Comparison of ENCODE assay signal across 10 cellular contexts in the genomic region with DNA sequence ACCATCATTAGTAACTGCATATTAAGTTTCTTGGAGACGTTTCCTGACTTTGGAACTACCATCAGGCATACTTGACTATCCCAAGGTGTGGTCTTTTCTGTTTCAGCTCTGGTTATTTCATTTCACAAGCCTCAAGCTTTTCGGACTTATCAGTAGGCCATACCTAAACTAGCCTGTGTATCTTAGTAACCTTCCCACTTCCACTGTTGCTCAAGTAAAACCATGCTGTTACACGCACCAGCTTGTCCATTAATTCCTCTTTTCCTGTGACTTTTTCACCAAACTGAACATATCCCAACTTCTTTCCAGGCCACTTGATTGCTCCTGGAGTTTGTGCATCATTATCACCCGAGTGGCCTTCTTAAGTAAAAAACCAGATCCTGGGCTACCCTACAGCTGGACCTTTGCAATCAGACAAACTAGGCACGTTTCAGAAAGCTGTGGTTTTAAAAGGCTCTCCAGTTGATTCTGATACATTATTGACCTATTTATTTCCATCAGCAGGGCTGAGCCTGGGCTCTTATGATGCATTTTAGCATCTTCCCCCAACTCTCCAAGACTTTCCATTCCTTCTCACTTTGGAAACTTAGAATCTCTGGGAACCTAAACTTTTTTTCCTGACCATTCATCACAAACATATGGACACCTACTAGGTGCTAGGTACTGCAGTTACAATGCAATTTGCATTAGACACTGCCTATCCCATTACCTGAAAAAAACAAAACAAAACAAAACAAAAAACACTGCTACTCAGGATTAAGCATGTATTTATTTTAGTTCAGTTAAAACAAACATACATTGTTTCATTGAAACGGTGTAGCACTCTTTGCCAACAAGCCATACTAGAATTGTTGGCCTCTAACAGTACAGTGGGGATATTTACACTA. TPM values are rescaled to one million over a fixed set of nuclear protein-coding genes. Genes with fewer than 3 reads are reported as not detected.
DNase-seq lines count a peak whose midpoint lies in the region; ATAC-seq and TF ChIP-seq lines count a peak whose summit lies in the region.
"Had no signal": no experiment of that assay in that cellular context is flagged by ENCODE, and none has a peak within 500 bp of the region (broad histone marks: within the 10 kb centered on the region; RNA-seq: fewer than 3 reads in every experiment).

No MANE protein-coding gene starts in this region.

- TF ChIP-seq CTCF in heart right ventricle (IDR thresholded peaks at IDR 0.05): no peak

- H3K27me3 Mint-ChIP-seq in stimulated activated naive CD8-positive, alpha-beta T cell treated with anti-CD3 and anti-CD28 coated beads, Interleukin-15, amount 100 ng/mL, for 72 hours: no peaks in the 10 kb centered on the region

- peak overlapping the region in 1 of 2 donors; percentile 15 for H3K27ac Mint-ChIP-seq in stimulated activated naive CD8-positive, alpha-beta T cell treated with anti-CD3 and anti-CD28 coated beads, Interleukin-15, amount 100 ng/mL, for 72 hours
- H3K27ac Mint-ChIP-seq: activated T-helper 2 cell treated with anti-CD3 and anti-CD28 coated beads, Interferon-gamma antibody, Interleukin-2, Interleukin-4, amounts not matched to agents 10 μg/mL and 5 μg/mL and 100 μg/mL, durations not matched to agents 14 hours and 24 hours and 36 hours had no signal

- H3K27ac ChIP-seq in heart right ventricle: no peak overlapping the region

- 35 to 37% methylated on average over 6 of the region's 6 CpGs for WGBS in heart right ventricle, 2 donors

- no peak for DNase-seq in stimulated activated naive CD8-positive, alpha-beta T cell treated with anti-CD3 and anti-CD28 coated beads, Interleukin-15, amount 100 ng/mL, for 72 hours
- DNase-seq in stimulated activated naive CD8-positive, alpha-beta T cell treated with anti-CD3 and anti-CD28 coated beads, Interleukin-15, Interleukin-2, amounts not matched to agents 100 U/mL and 50 U/mL, for 24 hours: no peak
- DNase-seq in SW480 (ENCODE audit: low spot score) (peak; percentile 66), heart right ventricle (no peak), NCI-H128 (lab: John Stamatoyannopoulos, UW; ENCODE audit: unreplicated experiment) (no peak), cortex of kidney (lab: John Stamatoyannopoulos, UW) (no peak)
- DNase-seq in stimulated activated CD4-positive, alpha-beta T cell treated with anti-CD3 and anti-CD28 coated beads, Interleukin-4, amount 100 ng/mL, for 4 hours: no peak
- DNase-seq: left cardiac atrium had no signal

- H3K4me1 Mint-ChIP-seq in stimulated activated naive CD8-positive, alpha-beta T cell treated with anti-CD3 and anti-CD28 coated beads, Interleukin-15, amount 100 ng/mL, for 72 hours: peaks cover 46% of the 10 kb centered on the region

- peaks cover 0 to 36% (median 3%) of the 10 kb centered on the region in 9 donors for H3K4me1 ChIP-seq in heart right ventricle

- peak; percentile 52 for ATAC-seq in stimulated activated naive CD8-positive, alpha-beta T cell treated with anti-CD3 and anti-CD28 coated beads, Interleukin-15, amount 100 ng/mL, for 72 hours
- no peak for ATAC-seq in stimulated activated naive CD8-positive, alpha-beta T cell treated with anti-CD3 and anti-CD28 coated beads, Interleukin-15, Interleukin-2, amounts not matched to agents 100 U/mL and 50 U/mL, for 24 hours
- ATAC-seq in heart right ventricle (peak in 6 of 8 donors; percentile 17 to 49 (median 30)), GM18498 (IDR thresholded peaks at IDR 0.05; ENCODE audit: unreplicated experiment) (no peak)

- no peaks in the 10 kb centered on the region for H3K9me3 Mint-ChIP-seq in stimulated activated naive CD8-positive, alpha-beta T cell treated with anti-CD3 and anti-CD28 coated beads, Interleukin-15, amount 100 ng/mL, for 72 hours
- H3K9me3 Mint-ChIP-seq: activated T-helper 2 cell treated with anti-CD3 and anti-CD28 coated beads, Interferon-gamma antibody, Interleukin-2, Interleukin-4, amounts not matched to agents 10 μg/mL and 5 μg/mL and 100 μg/mL, durations not matched to agents 14 hours and 24 hours and 36 hours had no signal

- no peaks in the 10 kb centered on the region for H3K9me3 ChIP-seq in heart right ventricle

- H3K4me3 Mint-ChIP-seq in stimulated activated naive CD8-positive, alpha-beta T cell treated with anti-CD3 and anti-CD28 coated beads, Interleukin-15, amount 100 ng/mL, for 72 hours: no peak overlapping the region

- peaks cover 0 to 49% (median 38%) of the 10 kb centered on the region in 9 donors for H3K36me3 ChIP-seq in heart right ventricle

- no peak overlapping the region for H3K4me3 ChIP-seq in heart right ventricle

- intact Hi-C loops in heart right ventricle (cut with DNase I): loop anchor here in 1 of 10 donors (10.0 kb wide), 1 partner anchor 307 kb away; no protein-coding TSS in a partner anchor

- no peaks in the 10 kb centered on the region for H3K27me3 ChIP-seq in heart right ventricle

RNA-seq across cellular contexts. Expression of gene SLC38A2, which starts 14.9 kb away (rescaled TPM):
- 100 to 1,000 TPM in 8 of 10 donors, 10 to 100 TPM in 2; 82.1 to 203 (median 110) TPM for total RNA-seq in heart right ventricle
- polyA plus RNA-seq in heart right ventricle: 10 to 100 TPM; 65.3 to 90.0 TPM

Comparison
In these comparisons a context has a peak if more than half of its experiments do, and no peak if none do; other contexts are left out.
1. ATAC-seq: peak in stimulated activated naive CD8-positive, alpha-beta T cell treated with anti-CD3 and anti-CD28 coated beads, Interleukin-15, amount 100 ng/mL, for 72 hours (single experiment) and heart right ventricle (6 of 8); none in stimulated activated naive CD8-positive, alpha-beta T cell treated with anti-CD3 and anti-CD28 coated beads, Interleukin-15, Interleukin-2, amounts not matched to agents 100 U/mL and 50 U/mL, for 24 hours (single experiment) and GM18498 (single experiment).